In genomic region chr9:126376311-126376902, GRCh38 we compare ENCODE assay signal across 1 cellular context.
TF ChIP-seq lines count a peak whose summit lies in the region.

No MANE protein-coding gene starts in this region.

TF ChIP-seq in HepG2, 621 proteins besides CTCF, POLR2A, EP300 and RAD21 (continued from another document and continues in another):
- TF ChIP-seq, protein P1, sequence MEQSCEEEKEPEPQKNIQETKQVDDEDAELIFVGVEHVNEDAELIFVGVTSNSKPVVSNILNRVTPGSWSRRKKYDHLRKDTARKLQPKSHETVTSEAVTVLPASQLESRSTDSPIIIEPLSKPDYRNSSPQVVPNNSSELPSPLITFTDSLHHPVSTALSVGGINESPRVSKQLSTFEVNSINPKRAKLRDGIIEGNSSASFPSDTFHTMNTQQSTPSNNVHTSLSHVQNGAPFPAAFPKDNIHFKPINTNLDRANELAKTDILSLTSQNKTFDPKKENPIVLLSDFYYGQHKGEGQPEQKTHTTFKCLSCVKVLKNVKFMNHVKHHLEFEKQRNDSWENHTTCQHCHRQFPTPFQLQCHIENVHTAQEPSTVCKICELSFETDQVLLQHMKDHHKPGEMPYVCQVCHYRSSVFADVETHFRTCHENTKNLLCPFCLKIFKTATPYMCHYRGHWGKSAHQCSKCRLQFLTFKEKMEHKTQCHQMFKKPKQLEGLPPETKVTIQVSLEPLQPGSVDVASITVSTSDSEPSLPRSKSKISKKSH (CRISPR knock-in tag; IDR thresholded peaks at IDR 0.05; ENCODE audit: borderline replicate concordance) = no peak
- TF ChIP-seq, protein P2, sequence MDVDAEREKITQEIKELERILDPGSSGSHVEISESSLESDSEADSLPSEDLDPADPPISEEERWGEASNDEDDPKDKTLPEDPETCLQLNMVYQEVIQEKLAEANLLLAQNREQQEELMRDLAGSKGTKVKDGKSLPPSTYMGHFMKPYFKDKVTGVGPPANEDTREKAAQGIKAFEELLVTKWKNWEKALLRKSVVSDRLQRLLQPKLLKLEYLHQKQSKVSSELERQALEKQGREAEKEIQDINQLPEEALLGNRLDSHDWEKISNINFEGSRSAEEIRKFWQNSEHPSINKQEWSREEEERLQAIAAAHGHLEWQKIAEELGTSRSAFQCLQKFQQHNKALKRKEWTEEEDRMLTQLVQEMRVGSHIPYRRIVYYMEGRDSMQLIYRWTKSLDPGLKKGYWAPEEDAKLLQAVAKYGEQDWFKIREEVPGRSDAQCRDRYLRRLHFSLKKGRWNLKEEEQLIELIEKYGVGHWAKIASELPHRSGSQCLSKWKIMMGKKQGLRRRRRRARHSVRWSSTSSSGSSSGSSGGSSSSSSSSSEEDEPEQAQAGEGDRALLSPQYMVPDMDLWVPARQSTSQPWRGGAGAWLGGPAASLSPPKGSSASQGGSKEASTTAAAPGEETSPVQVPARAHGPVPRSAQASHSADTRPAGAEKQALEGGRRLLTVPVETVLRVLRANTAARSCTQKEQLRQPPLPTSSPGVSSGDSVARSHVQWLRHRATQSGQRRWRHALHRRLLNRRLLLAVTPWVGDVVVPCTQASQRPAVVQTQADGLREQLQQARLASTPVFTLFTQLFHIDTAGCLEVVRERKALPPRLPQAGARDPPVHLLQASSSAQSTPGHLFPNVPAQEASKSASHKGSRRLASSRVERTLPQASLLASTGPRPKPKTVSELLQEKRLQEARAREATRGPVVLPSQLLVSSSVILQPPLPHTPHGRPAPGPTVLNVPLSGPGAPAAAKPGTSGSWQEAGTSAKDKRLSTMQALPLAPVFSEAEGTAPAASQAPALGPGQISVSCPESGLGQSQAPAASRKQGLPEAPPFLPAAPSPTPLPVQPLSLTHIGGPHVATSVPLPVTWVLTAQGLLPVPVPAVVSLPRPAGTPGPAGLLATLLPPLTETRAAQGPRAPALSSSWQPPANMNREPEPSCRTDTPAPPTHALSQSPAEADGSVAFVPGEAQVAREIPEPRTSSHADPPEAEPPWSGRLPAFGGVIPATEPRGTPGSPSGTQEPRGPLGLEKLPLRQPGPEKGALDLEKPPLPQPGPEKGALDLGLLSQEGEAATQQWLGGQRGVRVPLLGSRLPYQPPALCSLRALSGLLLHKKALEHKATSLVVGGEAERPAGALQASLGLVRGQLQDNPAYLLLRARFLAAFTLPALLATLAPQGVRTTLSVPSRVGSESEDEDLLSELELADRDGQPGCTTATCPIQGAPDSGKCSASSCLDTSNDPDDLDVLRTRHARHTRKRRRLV (CRISPR knock-in tag; IDR thresholded peaks at IDR 0.05) = no peak
- peak; percentile 40; the same call in 1 of the 2 replicates for TF ChIP-seq NCOR1 (IDR thresholded peaks at IDR 0.05; ENCODE audit: borderline replicate concordance, low read length)
- TF ChIP-seq NONO (IDR thresholded peaks at IDR 0.05) = no peak
- TF ChIP-seq NONO (CRISPR knock-in tag; conservative IDR thresholded peaks at IDR 0.05) = no peak
- TF ChIP-seq HMG20A (CRISPR knock-in tag; IDR thresholded peaks at IDR 0.05; ENCODE audit: borderline replicate concordance) = peak; percentile 49; the same call in 1 of the 2 replicates
- peak; percentile 43; the same call in 1 of the 2 replicates for TF ChIP-seq SMAD3 (CRISPR knock-in tag; IDR thresholded peaks at IDR 0.05)
- TF ChIP-seq AGO1 (IDR thresholded peaks at IDR 0.05; ENCODE audit: low read depth, low read length, poor library complexity, severe bottlenecking) = no peak
- TF ChIP-seq, protein P3, sequence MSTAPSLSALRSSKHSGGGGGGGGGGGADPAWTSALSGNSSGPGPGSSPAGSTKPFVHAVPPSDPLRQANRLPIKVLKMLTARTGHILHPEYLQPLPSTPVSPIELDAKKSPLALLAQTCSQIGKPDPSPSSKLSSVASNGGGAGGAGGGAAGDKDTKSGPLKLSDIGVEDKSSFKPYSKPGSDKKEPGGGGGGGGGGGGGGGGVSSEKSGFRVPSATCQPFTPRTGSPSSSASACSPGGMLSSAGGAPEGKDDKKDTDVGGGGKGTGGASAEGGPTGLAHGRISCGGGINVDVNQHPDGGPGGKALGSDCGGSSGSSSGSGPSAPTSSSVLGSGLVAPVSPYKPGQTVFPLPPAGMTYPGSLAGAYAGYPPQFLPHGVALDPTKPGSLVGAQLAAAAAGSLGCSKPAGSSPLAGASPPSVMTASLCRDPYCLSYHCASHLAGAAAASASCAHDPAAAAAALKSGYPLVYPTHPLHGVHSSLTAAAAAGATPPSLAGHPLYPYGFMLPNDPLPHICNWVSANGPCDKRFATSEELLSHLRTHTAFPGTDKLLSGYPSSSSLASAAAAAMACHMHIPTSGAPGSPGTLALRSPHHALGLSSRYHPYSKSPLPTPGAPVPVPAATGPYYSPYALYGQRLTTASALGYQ (CRISPR knock-in tag; IDR thresholded peaks at IDR 0.05) = no peak
- TF ChIP-seq STAT5B (CRISPR knock-in tag; IDR thresholded peaks at IDR 0.05) = no peak
- no peak for TF ChIP-seq KLF9 (CRISPR knock-in tag; IDR thresholded peaks at IDR 0.05; ENCODE audit: low read depth)
- TF ChIP-seq HHEX (CRISPR knock-in tag; IDR thresholded peaks at IDR 0.05) = no peak
- TF ChIP-seq, protein P4, sequence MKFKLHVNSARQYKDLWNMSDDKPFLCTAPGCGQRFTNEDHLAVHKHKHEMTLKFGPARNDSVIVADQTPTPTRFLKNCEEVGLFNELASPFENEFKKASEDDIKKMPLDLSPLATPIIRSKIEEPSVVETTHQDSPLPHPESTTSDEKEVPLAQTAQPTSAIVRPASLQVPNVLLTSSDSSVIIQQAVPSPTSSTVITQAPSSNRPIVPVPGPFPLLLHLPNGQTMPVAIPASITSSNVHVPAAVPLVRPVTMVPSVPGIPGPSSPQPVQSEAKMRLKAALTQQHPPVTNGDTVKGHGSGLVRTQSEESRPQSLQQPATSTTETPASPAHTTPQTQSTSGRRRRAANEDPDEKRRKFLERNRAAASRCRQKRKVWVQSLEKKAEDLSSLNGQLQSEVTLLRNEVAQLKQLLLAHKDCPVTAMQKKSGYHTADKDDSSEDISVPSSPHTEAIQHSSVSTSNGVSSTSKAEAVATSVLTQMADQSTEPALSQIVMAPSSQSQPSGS (CRISPR knock-in tag; IDR thresholded peaks at IDR 0.05) = no peak
- no peak for TF ChIP-seq ETV6 (CRISPR knock-in tag; conservative IDR thresholded peaks at IDR 0.05)
- no peak for TF ChIP-seq ELK4 (CRISPR knock-in tag; IDR thresholded peaks at IDR 0.05; ENCODE audit: borderline replicate concordance)
- peak; percentile 77; the same call in 1 of the 2 replicates for TF ChIP-seq ZFP91 (CRISPR knock-in tag; IDR thresholded peaks at IDR 0.05; ENCODE audit: borderline replicate concordance)
- TF ChIP-seq ZUFSP (CRISPR knock-in tag; IDR thresholded peaks at IDR 0.05; ENCODE audit: borderline replicate concordance) = no peak
- TF ChIP-seq, protein P5, sequence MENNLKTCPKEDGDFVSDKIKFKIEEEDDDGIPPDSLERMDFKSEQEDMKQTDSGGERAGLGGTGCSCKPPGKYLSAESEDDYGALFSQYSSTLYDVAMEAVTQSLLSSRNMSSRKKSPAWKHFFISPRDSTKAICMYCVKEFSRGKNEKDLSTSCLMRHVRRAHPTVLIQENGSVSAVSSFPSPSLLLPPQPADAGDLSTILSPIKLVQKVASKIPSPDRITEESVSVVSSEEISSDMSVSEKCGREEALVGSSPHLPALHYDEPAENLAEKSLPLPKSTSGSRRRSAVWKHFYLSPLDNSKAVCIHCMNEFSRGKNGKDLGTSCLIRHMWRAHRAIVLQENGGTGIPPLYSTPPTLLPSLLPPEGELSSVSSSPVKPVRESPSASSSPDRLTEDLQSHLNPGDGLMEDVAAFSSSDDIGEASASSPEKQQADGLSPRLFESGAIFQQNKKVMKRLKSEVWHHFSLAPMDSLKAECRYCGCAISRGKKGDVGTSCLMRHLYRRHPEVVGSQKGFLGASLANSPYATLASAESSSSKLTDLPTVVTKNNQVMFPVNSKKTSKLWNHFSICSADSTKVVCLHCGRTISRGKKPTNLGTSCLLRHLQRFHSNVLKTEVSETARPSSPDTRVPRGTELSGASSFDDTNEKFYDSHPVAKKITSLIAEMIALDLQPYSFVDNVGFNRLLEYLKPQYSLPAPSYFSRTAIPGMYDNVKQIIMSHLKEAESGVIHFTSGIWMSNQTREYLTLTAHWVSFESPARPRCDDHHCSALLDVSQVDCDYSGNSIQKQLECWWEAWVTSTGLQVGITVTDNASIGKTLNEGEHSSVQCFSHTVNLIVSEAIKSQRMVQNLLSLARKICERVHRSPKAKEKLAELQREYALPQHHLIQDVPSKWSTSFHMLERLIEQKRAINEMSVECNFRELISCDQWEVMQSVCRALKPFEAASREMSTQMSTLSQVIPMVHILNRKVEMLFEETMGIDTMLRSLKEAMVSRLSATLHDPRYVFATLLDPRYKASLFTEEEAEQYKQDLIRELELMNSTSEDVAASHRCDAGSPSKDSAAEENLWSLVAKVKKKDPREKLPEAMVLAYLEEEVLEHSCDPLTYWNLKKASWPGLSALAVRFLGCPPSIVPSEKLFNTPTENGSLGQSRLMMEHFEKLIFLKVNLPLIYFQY (CRISPR knock-in tag; IDR thresholded peaks at IDR 0.05; ENCODE audit: borderline replicate concordance) = no peak
- TF ChIP-seq ZNF629 (CRISPR knock-in tag; conservative IDR thresholded peaks at IDR 0.05) = no peak
- no peak for TF ChIP-seq ZNF225 (CRISPR knock-in tag; IDR thresholded peaks at IDR 0.05)
- no peak; the same call in 1 of the 2 replicates for TF ChIP-seq SIX4 (CRISPR knock-in tag; IDR thresholded peaks at IDR 0.05)
- no peak for TF ChIP-seq ARHGAP35 (CRISPR knock-in tag; IDR thresholded peaks at IDR 0.05; ENCODE audit: borderline replicate concordance)
- no peak for TF ChIP-seq REXO4 (CRISPR knock-in tag; IDR thresholded peaks at IDR 0.05; ENCODE audit: borderline replicate concordance)
- TF ChIP-seq STAG1 (CRISPR knock-in tag; IDR thresholded peaks at IDR 0.05) = no peak
- no peak for TF ChIP-seq ZBTB21 (CRISPR knock-in tag; IDR thresholded peaks at IDR 0.05)
- TF ChIP-seq ZNF160 (CRISPR knock-in tag; IDR thresholded peaks at IDR 0.05) = no peak
- TF ChIP-seq GFI1 (CRISPR knock-in tag; IDR thresholded peaks at IDR 0.05; ENCODE audit: borderline replicate concordance) = peak; percentile 36; the same call in 1 of the 2 replicates
- TF ChIP-seq FOXK2 (IDR thresholded peaks at IDR 0.05) = no peak
- no peak for TF ChIP-seq SCMH1 (CRISPR knock-in tag; IDR thresholded peaks at IDR 0.05; ENCODE audit: borderline replicate concordance)
- TF ChIP-seq TBX2 (CRISPR knock-in tag; IDR thresholded peaks at IDR 0.05; ENCODE audit: borderline replicate concordance) = peak; percentile 85
- TF ChIP-seq ZFP1 (CRISPR knock-in tag; IDR thresholded peaks at IDR 0.05) = no peak
- TF ChIP-seq ZNF772 (CRISPR knock-in tag; IDR thresholded peaks at IDR 0.05) = peak; percentile 78
- TF ChIP-seq RNF219 (CRISPR knock-in tag; IDR thresholded peaks at IDR 0.05) = no peak
- peak; percentile 68; the same call in 1 of the 2 replicates for TF ChIP-seq ZNF263 (CRISPR knock-in tag; IDR thresholded peaks at IDR 0.05)
